Comparison of ENCODE assay signal across 8 cellular contexts in the genomic region with DNA sequence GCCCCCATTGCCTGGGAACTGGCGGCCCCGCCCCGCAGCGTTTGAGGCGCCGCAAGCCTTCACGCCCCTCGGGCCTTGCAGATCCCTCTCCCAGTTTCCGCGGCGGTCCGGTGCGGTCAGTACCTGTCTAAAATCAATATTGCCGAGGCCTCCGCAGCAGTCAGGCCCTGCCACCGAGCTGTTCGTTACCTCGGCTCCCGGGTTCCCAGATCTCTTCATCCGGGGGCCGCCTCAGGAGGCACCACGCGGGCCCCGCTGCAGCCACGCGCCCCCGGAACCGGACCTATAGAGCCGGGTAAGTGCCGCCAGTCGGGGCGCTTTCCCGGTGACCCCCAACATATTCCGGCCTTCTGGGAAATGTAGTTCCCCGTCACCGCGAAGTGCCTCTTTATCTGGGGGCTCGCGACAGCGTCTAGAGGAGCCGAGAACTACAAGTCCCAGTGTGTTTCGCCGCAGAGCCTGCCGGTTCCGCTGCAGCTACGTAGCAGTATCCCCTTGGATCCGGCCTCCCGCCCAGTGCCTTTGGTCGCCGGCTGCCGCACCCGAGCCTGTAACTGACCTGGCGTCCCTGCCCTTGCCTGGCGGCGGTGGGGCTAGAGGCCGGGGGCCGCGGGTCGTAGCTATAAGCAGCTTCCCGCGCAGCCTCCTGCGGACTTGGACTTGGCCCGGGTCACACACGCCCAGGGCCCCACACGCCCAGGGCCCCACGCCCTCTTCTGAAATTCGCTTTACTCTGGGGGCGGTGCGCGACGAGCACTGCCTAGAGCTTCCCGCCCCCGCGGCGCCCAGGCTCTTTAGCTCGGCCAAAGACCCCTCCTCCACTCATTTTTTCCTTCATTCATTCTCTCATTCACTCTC. TPM values are rescaled to one million over a fixed set of nuclear protein-coding genes. Genes with fewer than 3 reads are reported as not detected.
DNase-seq lines count a peak whose midpoint lies in the region; ATAC-seq and TF ChIP-seq lines count a peak whose summit lies in the region.

A gene with protein sequence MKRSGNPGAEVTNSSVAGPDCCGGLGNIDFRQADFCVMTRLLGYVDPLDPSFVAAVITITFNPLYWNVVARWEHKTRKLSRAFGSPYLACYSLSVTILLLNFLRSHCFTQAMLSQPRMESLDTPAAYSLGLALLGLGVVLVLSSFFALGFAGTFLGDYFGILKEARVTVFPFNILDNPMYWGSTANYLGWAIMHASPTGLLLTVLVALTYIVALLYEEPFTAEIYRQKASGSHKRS (minus strand): TSS at position 301 of the 858 bp plus-strand sequence. CDS start 82 bp downstream, at position 219.

- peaks cover 5% of the 10 kb centered on the region for H3K4me1 ChIP-seq in right cardiac atrium (ENCODE audit: control insufficient read depth, insufficient read depth, low read length)
- H3K4me1 ChIP-seq in uterus: peaks cover 0 to 16% of the 10 kb centered on the region in 2 donors

- ATAC-seq in GM18499 (IDR thresholded peaks at IDR 0.05; ENCODE audit: insufficient read depth, unreplicated experiment) (peak; percentile 94), HG02943 (IDR thresholded peaks at IDR 0.05; ENCODE audit: low read depth, unreplicated experiment) (peak; percentile 90), right cardiac atrium (peak; percentile 99)

- H3K27me3 ChIP-seq in right cardiac atrium (ENCODE audit: control insufficient read depth, insufficient read depth) (no peaks in the 10 kb centered on the region), uterus (no peaks in the 10 kb centered on the region)

- H3K27ac ChIP-seq in right cardiac atrium (ENCODE audit: low read length) (peak within 1 kb of the TSS; percentile 98), uterus (peak within 1 kb of the TSS; percentile 80 to 93)

- peak; percentile 51 to 63 for TF ChIP-seq POLR2A in uterus (IDR thresholded peaks at IDR 0.05)

- intact Hi-C loops in T-helper 2 cell treated with Interferon-gamma antibody and Interleukin-4, amounts not matched to agents 100 ng/mL and 5 ng/mL, for 36 hours (cut with micrococcal nuclease): loop anchor here (1.0 to 10.0 kb wide), 6 partner anchors 95 to 1637 kb away; a partner anchor contains a TSS
- intact Hi-C loops in right cardiac atrium (cut with DNase I): no loop called here
- intact Hi-C loops in uterus (cut with DNase I; ENCODE audit: low total_unique reads): loop anchor here (10.0 kb wide), 1 partner anchor 97 kb away; a partner anchor contains a TSS

- no peaks in the 10 kb centered on the region for H3K36me3 ChIP-seq in uterus

- peak; percentile 61 for DNase-seq in NCI-H187 treated with DMSO at 0.1 percent for 48 hours (lab: John Stamatoyannopoulos, UW)
- DNase-seq in anterior cingulate cortex (lab: John Stamatoyannopoulos, UW): peak; percentile 79 to 99 (median 96)
- DNase-seq in right cardiac atrium: peak; percentile 97 to 98 (median 97)
- peak; percentile 98 for DNase-seq in pulmonary artery endothelial cell (ENCODE audit: low read depth, low spot score)
- peak; percentile 93 to 98 for DNase-seq in uterus

- under 1% methylated on average over 76 of the region's 76 CpGs for WGBS in right cardiac atrium

- H3K4me3 ChIP-seq in right cardiac atrium (ENCODE audit: low read length) (peak within 1 kb of the TSS; percentile 99), uterus (peak within 1 kb of the TSS; percentile 86 to 90)

- TF ChIP-seq CTCF in uterus (IDR thresholded peaks at IDR 0.05): peak in 2 of 4 experiments; percentile 9 to 29

- H3K9me3 ChIP-seq in right cardiac atrium (ENCODE audit: control insufficient read depth, low read length) (no peaks in the 10 kb centered on the region), uterus (no peaks in the 10 kb centered on the region)

RNA-seq across cellular contexts. Expression of the gene that starts here (rescaled TPM):
- 17.0 and 22.5 TPM in 2 replicates for total RNA-seq in T-helper 2 cell treated with Interferon-gamma antibody and Interleukin-4, amounts not matched to agents 100 ng/mL and 5 ng/mL, for 36 hours
- total RNA-seq in right cardiac atrium: 10 to 100 TPM; 18.4 to 28.5 (median 19.3) TPM
- 28.0 TPM for polyA plus RNA-seq in right cardiac atrium
- total RNA-seq in pulmonary artery endothelial cell: 21.0 and 29.9 TPM in 2 replicates
- total RNA-seq in uterus: 10 to 100 TPM; 26.3 to 61.7 (median 32.2) TPM

Comparison
In these comparisons a context has a peak if more than half of its experiments do, and no peak if none do; other contexts are left out.
1. Peak in every context shown above with its lines: DNase-seq, ATAC-seq, H3K4me3 ChIP-seq and H3K27ac ChIP-seq.
2. intact Hi-C loops: an anchor here in T-helper 2 cell treated with Interferon-gamma antibody and Interleukin-4, amounts not matched to agents 100 ng/mL and 5 ng/mL, for 36 hours (1.0 to 10.0 kb wide) and uterus (10.0 kb wide); none called in right cardiac atrium.